13 cellular contexts compared by ENCODE assay signal in the genomic region with DNA sequence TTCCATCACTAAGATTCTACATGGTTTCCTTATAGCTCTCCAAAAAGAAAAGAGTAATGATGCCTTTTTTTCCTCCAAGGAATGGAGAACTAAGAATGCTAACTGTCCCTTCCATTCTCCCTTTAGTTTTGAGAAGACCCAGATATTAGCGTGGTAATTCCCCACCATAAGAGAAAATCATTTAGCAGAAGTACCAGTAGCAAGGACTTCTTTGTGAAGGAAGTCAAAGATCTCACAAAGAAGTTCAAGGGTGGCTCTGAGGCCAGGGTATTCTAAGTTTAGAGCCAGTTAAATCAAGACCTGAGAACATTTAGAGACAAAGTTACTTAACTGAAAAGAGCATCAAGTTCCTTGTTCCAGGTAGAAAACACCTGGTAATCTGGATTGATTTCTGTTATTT. TPM values are rescaled to one million over a fixed set of nuclear protein-coding genes. Genes with fewer than 3 reads are reported as not detected.
DNase-seq lines count a peak whose midpoint lies in the region; ATAC-seq and TF ChIP-seq lines count a peak whose summit lies in the region.
"Had no signal": no experiment of that assay in that cellular context is flagged by ENCODE, and none has a peak within 500 bp of the region (broad histone marks: within the 10 kb centered on the region; RNA-seq: fewer than 3 reads in every experiment).

No MANE protein-coding gene starts in this region.

- CTCF ChIA-PET in MCF 10A (lab: Yijun Ruan, JAX) = no interaction called here

- intact Hi-C loops in MCF 10A (cut with micrococcal nuclease) = loop anchor here (10.0 kb wide), 2 partner anchors 127 to 337 kb away; no protein-coding TSS in a partner anchor
- intact Hi-C loops in breast epithelium (cut with DNase I; ENCODE audit: low total_unique reads) = no loop called here

- ATAC-seq in T-helper 17 cell = no peak
- peak; percentile 71 to 80 for ATAC-seq in stimulated activated naive B cell treated with anti-CD40 and anti-IgM and Interleukin-4, amounts not matched to agents 10 μg/mL and 1 μg/mL and 100 μg/mL, for 72 hours (replicated peaks)
- ATAC-seq in upper lobe of left lung (ENCODE audit: low FRiP score in 2 of 2) = no peak
- ATAC-seq: esophagus mucosa had no signal

- H3K36me3 Mint-ChIP-seq in MCF 10A (ENCODE audit: insufficient read depth, unreplicated experiment) (no peaks in the 10 kb centered on the region), HFFc6 (ENCODE audit: low read depth) (no peaks in the 10 kb centered on the region; the same call in 1 of the 2 replicates), T-helper 17 cell (ENCODE audit: low read depth) (no peaks in the 10 kb centered on the region)
- peaks cover 15 to 23% of the 10 kb centered on the region in 2 donors for H3K36me3 Mint-ChIP-seq in stimulated activated naive B cell treated with anti-CD40 and anti-IgM and Interleukin-4, amounts not matched to agents 10 μg/mL and 1 μg/mL and 100 μg/mL, for 72 hours

- H3K27ac ChIP-seq in breast epithelium (no peak overlapping the region), upper lobe of left lung (no peak overlapping the region)

- TF ChIP-seq CTCF in MCF 10A (IDR thresholded peaks at IDR 0.05; ENCODE audit: unreplicated experiment) (no peak), breast epithelium (IDR thresholded peaks at IDR 0.05) (no peak), HFFc6 (IDR thresholded peaks at IDR 0.05) (no peak), upper lobe of left lung (IDR thresholded peaks at IDR 0.05) (no peak)

- no TSS peak for BruUV-seq in MCF 10A (replicated peaks; lab: Mats Ljungman, UMichigan)

- H3K36me3 ChIP-seq in breast epithelium (no peaks in the 10 kb centered on the region), upper lobe of left lung (no peaks in the 10 kb centered on the region)

- H3K4me3 ChIP-seq in breast epithelium = no peak overlapping the region
- no peak overlapping the region for H3K4me3 ChIP-seq in upper lobe of left lung

- H3K27me3 Mint-ChIP-seq in MCF 10A (ENCODE audit: insufficient read depth, unreplicated experiment) = no peaks in the 10 kb centered on the region
- no peaks in the 10 kb centered on the region for H3K27me3 Mint-ChIP-seq in HFFc6 (ENCODE audit: insufficient read depth)
- H3K27me3 Mint-ChIP-seq in T-helper 17 cell = no peaks in the 10 kb centered on the region
- no peaks in the 10 kb centered on the region for H3K27me3 Mint-ChIP-seq in stimulated activated naive B cell treated with anti-CD40 and anti-IgM and Interleukin-4, amounts not matched to agents 10 μg/mL and 1 μg/mL and 100 μg/mL, for 72 hours

- no peak for DNase-seq in MCF 10A (ENCODE audit: unreplicated experiment)
- no peak for DNase-seq in breast epithelium (ENCODE audit: low spot score in 2 of 2)
- no peak for DNase-seq in HFFc6
- no peak for DNase-seq in T-helper 17 cell
- DNase-seq in stimulated activated naive B cell treated with anti-CD40 and anti-IgM and Interleukin-4, amounts not matched to agents 10 μg/mL and 1 μg/mL and 100 μg/mL, for 72 hours = no peak
- no peak for DNase-seq in upper lobe of left lung
- no peak for DNase-seq in glomerular visceral epithelial cell (ENCODE audit: extremely low spot score)
- no peak for DNase-seq in NAMALWA (ENCODE audit: low spot score)
- DNase-seq: activated CD4-positive, alpha-beta T cell treated with anti-CD3 and anti-CD28 coated beads for 4 hours; islet precursor cell; nucleus accumbens; substantia nigra had no signal

- H3K4me3 Mint-ChIP-seq in MCF 10A (ENCODE audit: unreplicated experiment) (no peak overlapping the region), HFFc6 (no peak overlapping the region), T-helper 17 cell (peak overlapping the region; percentile 56)
- peak overlapping the region in 1 of 2 donors; percentile 35 for H3K4me3 Mint-ChIP-seq in stimulated activated naive B cell treated with anti-CD40 and anti-IgM and Interleukin-4, amounts not matched to agents 10 μg/mL and 1 μg/mL and 100 μg/mL, for 72 hours

- WGBS in upper lobe of left lung, 2 donors = 61 to 62% methylated on average over 1 of the region's 1 CpG

- H3K27me3 ChIP-seq in breast epithelium = no peaks in the 10 kb centered on the region
- no peaks in the 10 kb centered on the region for H3K27me3 ChIP-seq in upper lobe of left lung

- TF ChIP-seq EP300 in upper lobe of left lung (IDR thresholded peaks at IDR 0.05) = no peak

- POLR2A ChIA-PET in MCF 10A (lab: Yijun Ruan, JAX) = interaction anchor here (0.6 to 1.8 kb wide), 4 partner anchors 8 to 205 kb away, joined by 3 to 13 read pairs (median 4); a partner anchor contains a TSS

- H3K4me1 Mint-ChIP-seq in MCF 10A (ENCODE audit: insufficient read depth, unreplicated experiment) (peaks cover 53% of the 10 kb centered on the region), HFFc6 (ENCODE audit: low read depth) (peaks cover 89% of the 10 kb centered on the region), T-helper 17 cell (peaks cover 52% of the 10 kb centered on the region)
- peaks cover 27 to 80% of the 10 kb centered on the region in 2 donors for H3K4me1 Mint-ChIP-seq in stimulated activated naive B cell treated with anti-CD40 and anti-IgM and Interleukin-4, amounts not matched to agents 10 μg/mL and 1 μg/mL and 100 μg/mL, for 72 hours

- TF ChIP-seq POLR2A in breast epithelium (IDR thresholded peaks at IDR 0.05) (no peak), upper lobe of left lung (IDR thresholded peaks at IDR 0.05) (no peak)

- H3K9me3 ChIP-seq in breast epithelium = no peaks in the 10 kb centered on the region
- H3K9me3 ChIP-seq in T-helper 17 cell (ENCODE audit: control insufficient read depth, low read length, poor library complexity, severe bottlenecking) = no peaks in the 10 kb centered on the region
- no peaks in the 10 kb centered on the region for H3K9me3 ChIP-seq in upper lobe of left lung

- no peaks in the 10 kb centered on the region for H3K4me1 ChIP-seq in breast epithelium
- H3K4me1 ChIP-seq in upper lobe of left lung = peaks cover 68 to 70% (median 70%) of the 10 kb centered on the region in 4 donors

- H3K27ac Mint-ChIP-seq in MCF 10A (ENCODE audit: low read depth, unreplicated experiment) = peak overlapping the region; percentile 36
- H3K27ac Mint-ChIP-seq in HFFc6 = peak overlapping the region; percentile 46
- peak overlapping the region; percentile 29 for H3K27ac Mint-ChIP-seq in T-helper 17 cell
- H3K27ac Mint-ChIP-seq in stimulated activated naive B cell treated with anti-CD40 and anti-IgM and Interleukin-4, amounts not matched to agents 10 μg/mL and 1 μg/mL and 100 μg/mL, for 72 hours = peak overlapping the region; percentile 53

- H3K9me3 Mint-ChIP-seq in MCF 10A (ENCODE audit: unreplicated experiment) (no peaks in the 10 kb centered on the region), HFFc6 (no peaks in the 10 kb centered on the region)
- no peaks in the 10 kb centered on the region for H3K9me3 Mint-ChIP-seq in stimulated activated naive B cell treated with anti-CD40 and anti-IgM and Interleukin-4, amounts not matched to agents 10 μg/mL and 1 μg/mL and 100 μg/mL, for 72 hours

RNA-seq across cellular contexts. Expression of a gene that starts 7.3 kb away (rescaled TPM):
- total RNA-seq in MCF 10A (2022) = 63.6 and 71.0 TPM in 2 replicates
- 100 to 1,000 TPM in 2 of 3 donors, 10 to 100 TPM in 1; 65.9 to 234 (median 110) TPM for total RNA-seq in breast epithelium
- 10 to 100 TPM; 48.8 to 63.5 (median 54.9) TPM for total RNA-seq in HFFc6 (2021; fragmentation: NEBNext Ultra II Directional; extraction: Animal tissue kit (Norgen Biotek cat#: 25700))
- 100 to 1,000 TPM; 186 to 222 TPM for total RNA-seq in T-helper 17 cell
- 100 to 1,000 TPM in 2 of 6 donors, 10 to 100 TPM in 4; 66.5 to 239 (median 81.2) TPM for total RNA-seq in upper lobe of left lung

Comparison
In these comparisons a context has a peak if more than half of its experiments do, and no peak if none do; other contexts are left out.
1. ATAC-seq: peak in stimulated activated naive B cell treated with anti-CD40 and anti-IgM and Interleukin-4, amounts not matched to agents 10 μg/mL and 1 μg/mL and 100 μg/mL, for 72 hours (2 of 2); none in T-helper 17 cell (single experiment) and upper lobe of left lung (0 of 2).
2. Peak in every context shown above with its lines, with median percentiles within 50 percentile points of each other: H3K27ac Mint-ChIP-seq.